24 cellular contexts compared by ENCODE assay signal in the genomic region with DNA sequence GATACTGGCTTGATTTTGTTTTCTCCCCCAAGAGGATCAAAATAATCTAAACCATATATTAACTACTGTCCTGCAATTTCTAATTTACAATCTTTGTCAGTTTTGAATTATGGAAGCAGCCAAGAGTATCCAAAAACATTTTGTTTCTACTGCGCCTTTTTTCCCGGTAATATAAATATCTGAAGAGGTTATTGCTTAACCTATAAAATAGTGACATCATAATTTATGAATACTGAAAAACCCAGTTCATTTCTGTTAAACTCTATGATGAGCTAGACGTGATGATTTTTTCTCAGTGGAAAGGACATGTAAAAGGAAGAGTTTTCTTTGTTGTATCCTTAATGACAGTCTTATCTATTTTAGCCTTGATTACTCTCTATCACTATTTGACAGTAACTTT.
"Had no signal": no experiment of that assay in that cellular context is flagged by ENCODE, and none has a peak within 500 bp of the region (broad histone marks: within the 10 kb centered on the region; RNA-seq: fewer than 3 reads in every experiment).

No MANE protein-coding gene starts in this region.

- H3K4me3 ChIP-seq: coronary artery, dorsolateral prefrontal cortex, esophagus squamous epithelium, gastrocnemius medialis, heart right ventricle, left lung, lower lobe of right lung had no signal

- DNase-seq: dermis blood vessel endothelial cell; dorsolateral prefrontal cortex; effector CD4-positive, alpha-beta T cell; effector memory CD4-positive, alpha-beta T cell; erythroblast; esophagus squamous epithelium; foreskin fibroblast; foreskin melanocyte; gastrocnemius medialis; glutamatergic neuron; head of caudate nucleus; heart right ventricle; hippocampal formation; left cardiac atrium; left lung; left ventricle myocardium superior; lower lobe of right lung; mesenchymal stem cell; midbrain had no signal

- H3K27ac ChIP-seq: coronary artery, dorsolateral prefrontal cortex, epithelial cell of prostate, esophagus squamous epithelium, gastrocnemius medialis, heart right ventricle, left lung, lower lobe of right lung had no signal

- FAIRE-seq: islet of Langerhans, keratinocyte had no signal

- H3K36me3 ChIP-seq: esophagus squamous epithelium, gastrocnemius medialis, heart right ventricle, left lung, lower lobe of right lung had no signal

- H3K27me3 ChIP-seq: dorsolateral prefrontal cortex, gastrocnemius medialis had no signal

- H3K9me3 ChIP-seq: gastrocnemius medialis, heart right ventricle, left lung, lower lobe of right lung had no signal

- ATAC-seq: esophagus mucosa, gastrocnemius medialis, heart right ventricle, left cardiac atrium, left lung, left ventricle myocardium superior, lower lobe of right lung had no signal
